In genomic region chr5:155316310-155316709, GRCh38 we compare ENCODE assay signal across 27 cellular contexts.
"Had no signal": no experiment of that assay in that cellular context is flagged by ENCODE, and none has a peak within 500 bp of the region (broad histone marks: within the 10 kb centered on the region; RNA-seq: fewer than 3 reads in every experiment).

No MANE protein-coding gene starts in this region.

- H3K36me3 ChIP-seq: adrenal gland had no signal

- DNase-seq: activated CD4-positive, alpha-beta T cell treated with anti-CD3 and anti-CD28 coated beads for 36 hours; activated CD8-positive, alpha-beta memory T cell treated with anti-CD3 and anti-CD28 coated beads, Interleukin-2, amount 50 U/mL, for 48 hours; activated CD8-positive, alpha-beta T cell treated with anti-CD3 and anti-CD28 coated beads, Interleukin-2, amount 10 ng/mL, durations not matched to agents 7 days and 5 days; activated naive CD4-positive, alpha-beta T cell treated with anti-CD3 and anti-CD28 coated beads, Interleukin-2, amount 50 U/mL, for 16 hours; activated naive CD8-positive, alpha-beta T cell treated with anti-CD3 and anti-CD28 coated beads, Interleukin-2, amount 10 ng/mL, durations not matched to agents 7 days and 5 days; activated T-cell treated with anti-CD3 and anti-CD28 coated beads, Interleukin-2, amount 50 U/mL, for 1 hour; adrenal gland; anterior cingulate cortex; cerebellar nuclear complex; NCI-H1048; NCI-H146; NCI-H187 treated with DMSO at 0.1 percent for 48 hours; NCI-H2081 treated with DMSO at 0.1 percent for 48 hours; NCI-H2171; NCI-H2227 treated with DMSO at 0.1 percent for 48 hours; NCI-H446 treated with DMSO at 0.1 percent for 48 hours; NCI-H526; NCI-H774; NK-92 treated with Interleukin-12 subunit alpha and Interleukin-12 subunit beta, amount 100 ng/mL, for 24 hours; OCI-M1; RPMI8226; T-cell; T-helper 2 cell; T1000 had no signal

- H3K4me3 Mint-ChIP-seq: activated CD4-positive, alpha-beta T cell treated with anti-CD3 and anti-CD28 coated beads for 36 hours; activated CD8-positive, alpha-beta T cell treated with anti-CD3 and anti-CD28 coated beads, Interleukin-2, amount 10 ng/mL, durations not matched to agents 7 days and 5 days; activated naive CD8-positive, alpha-beta T cell treated with anti-CD3 and anti-CD28 coated beads, Interleukin-2, amount 10 ng/mL, durations not matched to agents 7 days and 5 days; T-cell had no signal

- H3K4me1 ChIP-seq: adrenal gland had no signal

- H3K27ac ChIP-seq: adrenal gland, SK-N-MC had no signal

- H3K27me3 ChIP-seq: adrenal gland had no signal

- ATAC-seq: activated CD4-positive, alpha-beta T cell treated with anti-CD3 and anti-CD28 coated beads for 36 hours; activated CD8-positive, alpha-beta T cell treated with anti-CD3 and anti-CD28 coated beads, Interleukin-2, amount 10 ng/mL, durations not matched to agents 7 days and 5 days; Panc1; Right ventricle myocardium inferior; T-cell had no signal

- H3K4me3 ChIP-seq: adrenal gland, SK-N-MC had no signal

- H3K36me3 Mint-ChIP-seq: activated naive CD8-positive, alpha-beta T cell treated with anti-CD3 and anti-CD28 coated beads, Interleukin-2, amount 10 ng/mL, durations not matched to agents 7 days and 5 days; T-cell had no signal

- H3K4me1 Mint-ChIP-seq: activated CD4-positive, alpha-beta T cell treated with anti-CD3 and anti-CD28 coated beads for 36 hours; activated naive CD8-positive, alpha-beta T cell treated with anti-CD3 and anti-CD28 coated beads, Interleukin-2, amount 10 ng/mL, durations not matched to agents 7 days and 5 days; T-cell had no signal

- H3K27ac Mint-ChIP-seq: activated CD4-positive, alpha-beta T cell treated with anti-CD3 and anti-CD28 coated beads for 36 hours; activated CD8-positive, alpha-beta T cell treated with anti-CD3 and anti-CD28 coated beads, Interleukin-2, amount 10 ng/mL, durations not matched to agents 7 days and 5 days; activated naive CD8-positive, alpha-beta T cell treated with anti-CD3 and anti-CD28 coated beads, Interleukin-2, amount 10 ng/mL, durations not matched to agents 7 days and 5 days; T-cell had no signal

- H3K27me3 Mint-ChIP-seq: activated CD4-positive, alpha-beta T cell treated with anti-CD3 and anti-CD28 coated beads for 36 hours; activated naive CD8-positive, alpha-beta T cell treated with anti-CD3 and anti-CD28 coated beads, Interleukin-2, amount 10 ng/mL, durations not matched to agents 7 days and 5 days; T-cell had no signal

- H3K9me3 ChIP-seq: adrenal gland had no signal
